ENCODE assay signal across 14 cellular contexts in the genomic region with DNA sequence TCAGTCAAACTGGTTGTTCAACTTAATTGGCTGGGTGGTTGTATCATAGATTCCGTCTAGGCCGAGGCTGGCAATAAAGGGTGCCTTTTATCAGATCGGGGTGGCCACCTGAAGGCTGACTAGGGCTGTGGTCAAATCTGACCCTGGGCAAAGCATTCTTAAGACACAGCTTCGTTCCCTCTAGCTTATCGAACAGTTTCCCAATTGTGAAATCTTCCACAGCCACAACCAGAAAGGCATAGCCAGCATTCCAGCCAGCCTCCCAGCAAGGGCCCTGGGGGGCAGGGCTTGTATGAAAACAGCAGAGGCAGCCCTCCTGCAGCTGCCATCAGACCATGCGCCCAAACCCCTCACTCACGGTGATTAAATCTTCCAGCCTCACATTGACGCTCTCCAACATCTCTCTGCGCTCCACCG. TPM values are rescaled to one million over a fixed set of nuclear protein-coding genes. Genes with fewer than 3 reads are reported as not detected.
DNase-seq lines count a peak whose midpoint lies in the region; ATAC-seq and TF ChIP-seq lines count a peak whose summit lies in the region.
"Had no signal": no experiment of that assay in that cellular context is flagged by ENCODE, and none has a peak within 500 bp of the region (broad histone marks: within the 10 kb centered on the region; RNA-seq: fewer than 3 reads in every experiment).

No MANE protein-coding gene starts in this region.

- no peak overlapping the region for H4K8ac ChIP-seq in mesenchymal stem cell (ENCODE audit: low read length)

- peak overlapping the region; percentile 38 for H3K4me2 ChIP-seq in mesenchymal stem cell (ENCODE audit: low read length, poor library complexity, severe bottlenecking)
- H3K4me2 ChIP-seq: KMS-11 had no signal

- H3K14ac ChIP-seq in mesenchymal stem cell (ENCODE audit: low read length in 2 of 2) = peak overlapping the region in 1 of 2 experiments; percentile 77

- H3K27ac ChIP-seq in HEK293 (ENCODE audit: extremely low read depth, low read depth, low read length) = no peak overlapping the region
- peak overlapping the region; percentile 88 for H3K27ac ChIP-seq in mesenchymal stem cell (ENCODE audit: low read length, poor library complexity, severe bottlenecking)
- no peak overlapping the region for H3K27ac ChIP-seq in substantia nigra (ENCODE audit: low read depth, low read length, poor library complexity, severe bottlenecking)
- H3K27ac ChIP-seq: KMS-11, WERI-Rb-1 had no signal

- POLR2A ChIA-PET in HEK293 (lab: Yijun Ruan, JAX) = interaction anchor here (0.6 kb wide), 1 partner anchor 1112 kb away, joined by 11 read pairs; no protein-coding TSS in a partner anchor

- H3K79me1 ChIP-seq in mesenchymal stem cell (replicated peaks; ENCODE audit: low read length, poor library complexity, severe bottlenecking) = no peaks in the 10 kb centered on the region

- no peaks in the 10 kb centered on the region for H3K9me3 ChIP-seq in HEK293 (ENCODE audit: control insufficient read depth, insufficient read depth, low read depth, low read length)
- H3K9me3 ChIP-seq in mesenchymal stem cell (ENCODE audit: control insufficient read depth, low read length) = no peaks in the 10 kb centered on the region

- H3K4ac ChIP-seq in mesenchymal stem cell (ENCODE audit: low read depth in 1 of 2, low read length in 2 of 2) = no peak overlapping the region

- no peak overlapping the region for H4K91ac ChIP-seq in mesenchymal stem cell (ENCODE audit: low read length)

- H2BK5ac ChIP-seq in mesenchymal stem cell (ENCODE audit: low read depth, low read length, poor library complexity, severe bottlenecking) = peak overlapping the region; percentile 87

- no peak overlapping the region for H2BK15ac ChIP-seq in mesenchymal stem cell (ENCODE audit: low read depth, poor library complexity, severe bottlenecking)

- DNase-seq in AG10803 (ENCODE audit: low read depth) (peak; percentile 22), astrocyte of the spinal cord (ENCODE audit: low read depth, low spot score) (peak; percentile 15), mesenchymal stem cell (no peak), GM20000 (ENCODE audit: low spot score) (no peak), substantia nigra (lab: John Stamatoyannopoulos, UW) (no peak), foreskin fibroblast (no peak)
- DNase-seq: effector CD4-positive, alpha-beta T cell; NCI-H1694 treated with DMSO at 0.1 percent for 48 hours; stimulated activated CD4-positive, alpha-beta T cell treated with anti-CD3 and anti-CD28 coated beads, Interleukin-2, amount 100 ng/mL, for 24 hours; WERI-Rb-1 had no signal

- ATAC-seq in HG03571 (IDR thresholded peaks at IDR 0.05; ENCODE audit: unreplicated experiment) = no peak

- H2AFZ ChIP-seq in mesenchymal stem cell (ENCODE audit: low read depth, low read length) = no peak overlapping the region

- no peak overlapping the region for H3K4me3 ChIP-seq in AG10803 (ENCODE audit: low read length)
- H3K4me3 ChIP-seq in HEK293 (ENCODE audit: low read depth, low read length) = no peak overlapping the region
- no peak overlapping the region for H3K4me3 ChIP-seq in astrocyte of the spinal cord (ENCODE audit: low read depth, low read length)
- no peak overlapping the region for H3K4me3 ChIP-seq in mesenchymal stem cell (ENCODE audit: insufficient read depth in 1 of 2, low read depth in 1 of 2, low read length in 2 of 2)
- H3K4me3 ChIP-seq in foreskin fibroblast (ENCODE audit: low read depth in 1 of 2, low read length in 2 of 2) = no peak overlapping the region

- peak overlapping the region; percentile 92 for H2AK5ac ChIP-seq in mesenchymal stem cell (ENCODE audit: low read length, severe bottlenecking)

- H3K18ac ChIP-seq in mesenchymal stem cell (ENCODE audit: low read depth in 1 of 2, low read length in 2 of 2) = no peak overlapping the region

- CTCF ChIA-PET in HEK293 (lab: Yijun Ruan, JAX) = interaction anchor here (2.2 kb wide), 1 partner anchor 17 kb away, joined by 6 read pairs; no protein-coding TSS in a partner anchor

- no peak overlapping the region for H3K9ac ChIP-seq in mesenchymal stem cell (ENCODE audit: low read length)
- H3K9ac ChIP-seq: KMS-11 had no signal

- H3K23ac ChIP-seq in mesenchymal stem cell (ENCODE audit: low read length in 2 of 2) = no peak overlapping the region

- 85% methylated on average over 10 of the region's 10 CpGs for WGBS in mesenchymal stem cell

- in situ Hi-C loops in astrocyte of the spinal cord (cut with HindIII; ENCODE audit: low sequenced_read_pairs) = no loop called here

- no peaks in the 10 kb centered on the region for H3K36me3 ChIP-seq in HEK293 (ENCODE audit: control insufficient read depth in 2 of 2, insufficient read depth in 1 of 2, low read length in 2 of 2)
- peaks cover 0 to 7% of the 10 kb centered on the region in 2 experiments for H3K36me3 ChIP-seq in mesenchymal stem cell (ENCODE audit: control insufficient read depth in 1 of 2, insufficient read depth in 2 of 2, low read depth in 1 of 2, low read length in 2 of 2)
- H3K36me3 ChIP-seq: WERI-Rb-1 had no signal

- H3K27me3 ChIP-seq in mesenchymal stem cell (ENCODE audit: control insufficient read depth in 1 of 2, insufficient read depth in 1 of 2, low read length in 2 of 2) = peaks cover 0 to 10% of the 10 kb centered on the region in 2 experiments

- TF ChIP-seq CTCF in AG10803 (conservative IDR thresholded peaks at IDR 0.05; ENCODE audit: low read length) (no peak), HEK293 (tag by site-specific recombination; IDR thresholded peaks at IDR 0.05) (no peak), astrocyte of the spinal cord (IDR thresholded peaks at IDR 0.05; ENCODE audit: low read depth, low read length) (no peak), GM20000 (IDR thresholded peaks at IDR 0.05; ENCODE audit: extremely low read depth, missing control alignments) (no peak), foreskin fibroblast (IDR thresholded peaks at IDR 0.05; ENCODE audit: low read depth, low read length) (no peak)

- H2BK12ac ChIP-seq in mesenchymal stem cell (ENCODE audit: low read length in 2 of 2) = no peak overlapping the region

- H3K4me1 ChIP-seq in HEK293 (ENCODE audit: control insufficient read depth, insufficient read depth, low read length) (no peaks in the 10 kb centered on the region), mesenchymal stem cell (ENCODE audit: control insufficient read depth, insufficient read depth, low read depth, low read length) (peaks cover 27% of the 10 kb centered on the region)

- no peak overlapping the region for H2BK120ac ChIP-seq in mesenchymal stem cell (ENCODE audit: low read depth, low read length)

TF ChIP-seq in HEK293, 187 proteins besides CTCF, POLR2A, EP300 and RAD21 (continues in another document):
- TF ChIP-seq ZNF10 (tag by site-specific recombination; IDR thresholded peaks at IDR 0.05) (no peak), ZNF621 (tag by site-specific recombination; IDR thresholded peaks at IDR 0.05) (no peak), ZBTB17 (tag by site-specific recombination; IDR thresholded peaks at IDR 0.05) (0 out of 2 replicates have a peak, but pooled peaks have one; percentile 12), ZNF37A (tag by site-specific recombination; IDR thresholded peaks at IDR 0.05) (no peak), ZNF654 (tag by site-specific recombination; IDR thresholded peaks at IDR 0.05; ENCODE audit: low read depth) (no peak), GLIS2 (tag by site-specific recombination; IDR thresholded peaks at IDR 0.05) (no peak), GLIS1 (tag by site-specific recombination; IDR thresholded peaks at IDR 0.05) (peak; percentile 26; the same call in 1 of the 2 replicates)
- TF ChIP-seq, protein P1, sequence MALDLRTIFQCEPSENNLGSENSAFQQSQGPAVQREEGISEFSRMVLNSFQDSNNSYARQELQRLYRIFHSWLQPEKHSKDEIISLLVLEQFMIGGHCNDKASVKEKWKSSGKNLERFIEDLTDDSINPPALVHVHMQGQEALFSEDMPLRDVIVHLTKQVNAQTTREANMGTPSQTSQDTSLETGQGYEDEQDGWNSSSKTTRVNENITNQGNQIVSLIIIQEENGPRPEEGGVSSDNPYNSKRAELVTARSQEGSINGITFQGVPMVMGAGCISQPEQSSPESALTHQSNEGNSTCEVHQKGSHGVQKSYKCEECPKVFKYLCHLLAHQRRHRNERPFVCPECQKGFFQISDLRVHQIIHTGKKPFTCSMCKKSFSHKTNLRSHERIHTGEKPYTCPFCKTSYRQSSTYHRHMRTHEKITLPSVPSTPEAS (tag by site-specific recombination; IDR thresholded peaks at IDR 0.05) = no peak
- TF ChIP-seq, protein P2, sequence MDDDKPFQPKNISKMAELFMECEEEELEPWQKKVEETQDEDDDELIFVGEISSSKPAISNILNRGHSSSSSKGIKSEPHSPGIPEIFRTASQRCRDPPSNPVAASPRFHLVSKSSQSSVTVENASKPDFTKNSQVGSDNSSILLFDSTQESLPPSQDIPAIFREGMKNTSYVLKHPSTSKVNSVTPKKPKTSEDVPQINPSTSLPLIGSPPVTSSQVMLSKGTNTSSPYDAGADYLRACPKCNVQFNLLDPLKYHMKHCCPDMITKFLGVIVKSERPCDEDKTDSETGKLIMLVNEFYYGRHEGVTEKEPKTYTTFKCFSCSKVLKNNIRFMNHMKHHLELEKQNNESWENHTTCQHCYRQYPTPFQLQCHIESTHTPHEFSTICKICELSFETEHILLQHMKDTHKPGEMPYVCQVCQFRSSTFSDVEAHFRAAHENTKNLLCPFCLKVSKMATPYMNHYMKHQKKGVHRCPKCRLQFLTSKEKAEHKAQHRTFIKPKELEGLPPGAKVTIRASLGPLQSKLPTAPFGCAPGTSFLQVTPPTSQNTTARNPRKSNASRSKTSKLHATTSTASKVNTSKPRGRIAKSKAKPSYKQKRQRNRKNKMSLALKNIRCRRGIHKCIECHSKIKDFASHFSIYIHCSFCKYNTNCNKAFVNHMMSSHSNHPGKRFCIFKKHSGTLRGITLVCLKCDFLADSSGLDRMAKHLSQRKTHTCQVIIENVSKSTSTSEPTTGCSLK (tag by site-specific recombination; IDR thresholded peaks at IDR 0.05) = no peak
- TF ChIP-seq, protein P3, sequence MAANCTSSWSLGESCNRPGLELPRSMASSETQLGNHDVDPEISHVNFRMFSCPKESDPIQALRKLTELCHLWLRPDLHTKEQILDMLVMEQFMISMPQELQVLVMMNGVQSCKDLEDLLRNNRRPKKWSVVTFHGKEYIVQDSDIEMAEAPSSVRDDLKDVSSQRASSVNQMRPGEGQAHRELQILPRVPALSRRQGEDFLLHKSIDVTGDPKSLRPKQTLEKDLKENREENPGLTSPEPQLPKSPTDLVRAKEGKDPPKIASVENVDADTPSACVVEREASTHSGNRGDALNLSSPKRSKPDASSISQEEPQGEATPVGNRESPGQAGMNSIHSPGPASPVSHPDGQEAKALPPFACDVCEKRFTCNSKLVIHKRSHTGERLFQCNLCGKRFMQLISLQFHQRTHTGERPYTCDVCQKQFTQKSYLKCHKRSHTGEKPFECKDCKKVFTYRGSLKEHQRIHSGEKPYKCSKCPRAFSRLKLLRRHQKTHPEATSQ (tag by site-specific recombination; IDR thresholded peaks at IDR 0.05) = no peak

RNA-seq across cellular contexts. Expression of a gene that starts 42.5 kb away (rescaled TPM):
- not detected for polyA plus RNA-seq in mesenchymal stem cell (2013, experiment 1 of 2)
- not detected for polyA plus RNA-seq in mesenchymal stem cell (2013, experiment 2 of 2)
- polyA plus RNA-seq: BJ had no signal

RNA-seq across cellular contexts. Expression of a gene that starts 42.7 kb away (rescaled TPM):
- not detected for polyA plus RNA-seq in mesenchymal stem cell (2013, experiment 1 of 2)
- polyA plus RNA-seq in mesenchymal stem cell (2013, experiment 2 of 2) = not detected

RNA-seq across cellular contexts. Expression of a gene that starts 54.2 kb away (rescaled TPM):
- polyA plus RNA-seq in mesenchymal stem cell (2013, experiment 1 of 2) = not detected
- polyA plus RNA-seq in mesenchymal stem cell (2013, experiment 2 of 2) = not detected
- polyA plus RNA-seq: BJ had no signal

Comparison
In these comparisons a context has a peak if more than half of its experiments do, and no peak if none do; other contexts are left out.
1. DNase-seq: peak in AG10803 (single experiment) and astrocyte of the spinal cord (single experiment); none in mesenchymal stem cell (single experiment), GM20000 (single experiment), substantia nigra (0 of 49) and foreskin fibroblast (0 of 2).